16 cellular contexts compared by ENCODE assay signal in genomic region chr4:141020801-141021261, GRCh38.
A peak's percentile ranks its signal among the peaks of the same experiment; 100 is the strongest.
DNase-seq lines count a peak whose midpoint lies in the region; ATAC-seq and TF ChIP-seq lines count a peak whose summit lies in the region.
"Had no signal": no experiment of that assay in that cellular context is flagged by ENCODE, and none has a peak within 500 bp of the region (broad histone marks: within the 10 kb centered on the region; RNA-seq: fewer than 3 reads in every experiment).

No MANE protein-coding gene starts in this region.

- DNase-seq in GM04504 (ENCODE audit: low read depth) (peak; percentile 56), astrocyte of the hippocampus (ENCODE audit: low read depth, low spot score) (peak; percentile 78), heart left ventricle (no peak), sciatic nerve (ENCODE audit: low spot score) (no peak), GM13976 (ENCODE audit: low spot score) (no peak)
- DNase-seq in CD4-positive, alpha-beta memory T cell, result no peak
- DNase-seq in activated naive CD4-positive, alpha-beta T cell treated with Interleukin-2 at 50 U/mL for 16 hours, result no peak
- DNase-seq: activated CD8-positive, alpha-beta T cell treated with anti-CD3 and anti-CD28 coated beads for 36 hours; activated effector memory CD4-positive, alpha-beta T cell treated with anti-CD3 and anti-CD28 coated beads, Interleukin-2, amount 50 U/mL, for 16 hours; foreskin melanocyte; kidney glomerular epithelial cell; natural killer cell; RPMI8226 had no signal

- CTCF ChIA-PET in CD4-positive, alpha-beta memory T cell (lab: Charles Lee; ENCODE audit: partially characterized antibody), result no interaction called here

- no peaks in the 10 kb centered on the region for H3K36me3 Mint-ChIP-seq in CD4-positive, alpha-beta memory T cell
- H3K36me3 Mint-ChIP-seq: natural killer cell had no signal

- H3K36me3 ChIP-seq in heart left ventricle, result no peaks in the 10 kb centered on the region
- H3K36me3 ChIP-seq in CD4-positive, alpha-beta memory T cell (ENCODE audit: insufficient read depth, low read length), result no peaks in the 10 kb centered on the region
- H3K36me3 ChIP-seq: BLaER1, HAP-1 had no signal

- H3K4me3 Mint-ChIP-seq in CD4-positive, alpha-beta memory T cell, result no peak overlapping the region
- H3K4me3 Mint-ChIP-seq: activated CD8-positive, alpha-beta T cell treated with anti-CD3 and anti-CD28 coated beads for 36 hours; natural killer cell had no signal

- no peaks in the 10 kb centered on the region for H3K9me3 Mint-ChIP-seq in CD4-positive, alpha-beta memory T cell
- H3K9me3 Mint-ChIP-seq: activated CD8-positive, alpha-beta T cell treated with anti-CD3 and anti-CD28 coated beads for 36 hours had no signal

- no peak overlapping the region for H3K27ac Mint-ChIP-seq in CD4-positive, alpha-beta memory T cell
- H3K27ac Mint-ChIP-seq: activated CD8-positive, alpha-beta T cell treated with anti-CD3 and anti-CD28 coated beads for 36 hours; natural killer cell had no signal

- no peak overlapping the region for H3K4me3 ChIP-seq in heart left ventricle
- H3K4me3 ChIP-seq in CD4-positive, alpha-beta memory T cell (ENCODE audit: low read length in 2 of 2), result no peak overlapping the region
- H3K4me3 ChIP-seq: BLaER1, HAP-1 had no signal

- 21 to 34% (median 22%) methylated on average over 3 of the region's 3 CpGs for WGBS in heart left ventricle, 4 donors

- ATAC-seq in heart left ventricle (peak; percentile 19 to 27 (median 24)), sciatic nerve (peak; percentile 80), HG02623 (IDR thresholded peaks at IDR 0.05; ENCODE audit: unreplicated experiment) (no peak)
- ATAC-seq: activated CD8-positive, alpha-beta T cell treated with anti-CD3 and anti-CD28 coated beads for 36 hours; natural killer cell had no signal

- no peaks in the 10 kb centered on the region for H3K27me3 ChIP-seq in heart left ventricle
- no peaks in the 10 kb centered on the region for H3K27me3 ChIP-seq in CD4-positive, alpha-beta memory T cell (ENCODE audit: insufficient read depth, low read length)
- H3K27me3 ChIP-seq: BLaER1 had no signal

- TF ChIP-seq POLR2A in heart left ventricle (IDR thresholded peaks at IDR 0.05), result no peak

- intact Hi-C loops in heart left ventricle (cut with DNase I), result no loop called here
- intact Hi-C loops in sciatic nerve (cut with DNase I), result no loop called here
- intact Hi-C loops in CD4-positive, alpha-beta memory T cell (cut with micrococcal nuclease), result no loop called here

- H3K4me1 Mint-ChIP-seq in CD4-positive, alpha-beta memory T cell, result no peaks in the 10 kb centered on the region
- H3K4me1 Mint-ChIP-seq: natural killer cell had no signal

- H3K9me3 ChIP-seq in heart left ventricle, result peaks cover 0 to 9% (median 0%) of the 10 kb centered on the region in 12 donors
- H3K9me3 ChIP-seq in CD4-positive, alpha-beta memory T cell (ENCODE audit: control insufficient read depth in 1 of 2, low read length in 2 of 2), result no peaks in the 10 kb centered on the region
- H3K9me3 ChIP-seq: BLaER1, HAP-1 had no signal

- H3K4me1 ChIP-seq in heart left ventricle, result peaks cover 0 to 64% (median 26%) of the 10 kb centered on the region in 12 donors
- H3K4me1 ChIP-seq in CD4-positive, alpha-beta memory T cell (ENCODE audit: insufficient read depth, low read length), result no peaks in the 10 kb centered on the region

- POLR2A ChIA-PET in CD4-positive, alpha-beta memory T cell (lab: Charles Lee; ENCODE audit: partially characterized antibody), result no interaction called here

- in situ Hi-C loops in GM13976 (cut with MboI; ENCODE audit: low sequenced_read_pairs, unreplicated experiment), result no loop called here

- peaks cover 2% of the 10 kb centered on the region in 2 donors for H3K27me3 Mint-ChIP-seq in CD4-positive, alpha-beta memory T cell
- H3K27me3 Mint-ChIP-seq: activated CD8-positive, alpha-beta T cell treated with anti-CD3 and anti-CD28 coated beads for 36 hours had no signal

- peak overlapping the region; percentile 29 to 79 (median 64) for H3K27ac ChIP-seq in heart left ventricle
- H3K27ac ChIP-seq in CD4-positive, alpha-beta memory T cell (ENCODE audit: low read depth, low read length), result no peak overlapping the region
- H3K27ac ChIP-seq: BLaER1 had no signal

- no peak for TF ChIP-seq CTCF in heart left ventricle (IDR thresholded peaks at IDR 0.05)
- TF ChIP-seq CTCF in GM13976 (IDR thresholded peaks at IDR 0.05; ENCODE audit: borderline replicate concordance, control extremely low read depth, extremely low read depth, insufficient read depth, missing control alignments), result no peak

Comparison
In these comparisons a context has a peak if more than half of its experiments do, and no peak if none do; other contexts are left out.
1. DNase-seq: peak in GM04504 (single experiment) and astrocyte of the hippocampus (single experiment); none in heart left ventricle (0 of 5), sciatic nerve (single experiment), GM13976 (single experiment), CD4-positive, alpha-beta memory T cell (0 of 5) and activated naive CD4-positive, alpha-beta T cell treated with Interleukin-2 at 50 U/mL for 16 hours (single experiment).